ENCODE assay signal across 8 cellular contexts in genomic region chr2:145751634-145752033, GRCh38.
DNase-seq lines count a peak whose midpoint lies in the region; ATAC-seq and TF ChIP-seq lines count a peak whose summit lies in the region.

No MANE protein-coding gene starts in this region.

- H3K27ac Mint-ChIP-seq in brain, result peak overlapping the region; percentile 15 to 91 (median 90)

- H3K36me3 ChIP-seq in lower lobe of right lung, result no peaks in the 10 kb centered on the region
- no peaks in the 10 kb centered on the region for H3K36me3 ChIP-seq in aorta (ENCODE audit: control insufficient read depth in 1 of 2, insufficient read depth in 2 of 2, low read length in 1 of 2)

- H3K36me3 Mint-ChIP-seq in brain, result no peaks in the 10 kb centered on the region

- H3K27me3 Mint-ChIP-seq in brain, result peaks cover 4% of the 10 kb centered on the region

- TF ChIP-seq CTCF in brain (conservative IDR thresholded peaks at IDR 0.05), result no peak
- TF ChIP-seq CTCF in lower lobe of right lung (IDR thresholded peaks at IDR 0.05), result no peak

- H3K4me1 ChIP-seq in lower lobe of right lung (peaks cover 35% of the 10 kb centered on the region), aorta (ENCODE audit: control insufficient read depth in 1 of 2, insufficient read depth in 2 of 2, low read length in 2 of 2) (peaks cover 6 to 9% of the 10 kb centered on the region in 2 donors)

- H3K4me3 Mint-ChIP-seq in brain, result no peak overlapping the region

- WGBS in aorta, 2 donors, result 14% methylated on average over 6 of the region's 6 CpGs

- ATAC-seq in GM21526 (IDR thresholded peaks at IDR 0.05; ENCODE audit: low FRiP score, unreplicated experiment), result peak; percentile 81
- peak; percentile 85 to 87 for ATAC-seq in lower lobe of right lung
- peak; percentile 53 for ATAC-seq in aorta (ENCODE audit: low FRiP score)

- H3K9me3 ChIP-seq in lower lobe of right lung (no peaks in the 10 kb centered on the region), aorta (ENCODE audit: control insufficient read depth, low read length) (no peaks in the 10 kb centered on the region)

- H3K27ac ChIP-seq in lower lobe of right lung, result peak overlapping the region; percentile 26
- H3K27ac ChIP-seq in aorta (ENCODE audit: low read depth in 1 of 2, low read length in 2 of 2), result peak overlapping the region in 1 of 2 donors; percentile 82

- DNase-seq in ELF-1 (ENCODE audit: low read depth, low spot score) (peak; percentile 3), HS-27A (ENCODE audit: low read depth) (peak; percentile 59), lower lobe of right lung (no peak), aorta (peak in 1 of 2 donors; percentile 34), NCI-H1105 treated with DMSO at 0.1 percent for 48 hours (lab: John Stamatoyannopoulos, UW) (no peak), OCI-M2 (lab: John Stamatoyannopoulos, UW; ENCODE audit: unreplicated experiment) (no peak)

- H3K27me3 ChIP-seq in lower lobe of right lung (ENCODE audit: low read depth), result no peaks in the 10 kb centered on the region
- H3K27me3 ChIP-seq in aorta (ENCODE audit: control insufficient read depth in 1 of 2, insufficient read depth in 2 of 2, low read length in 1 of 2), result no peaks in the 10 kb centered on the region

- no peaks in the 10 kb centered on the region for H3K9me3 Mint-ChIP-seq in brain

- H3K4me1 Mint-ChIP-seq in brain, result peaks cover 36% of the 10 kb centered on the region

- H3K4me3 ChIP-seq in lower lobe of right lung (no peak overlapping the region), aorta (ENCODE audit: low read length in 2 of 2) (no peak overlapping the region)

- intact Hi-C loops in lower lobe of right lung (cut with DNase I) (no loop called here), aorta (cut with DNase I) (loop anchor here (10.0 kb wide), 2 partner anchors 1227 to 1237 kb away; partner anchors contain the start of gene ZEB2 (in 1 of the 2))

Comparison
In these comparisons a context has a peak if more than half of its experiments do, and no peak if none do; other contexts are left out.
1. DNase-seq: peak in ELF-1 (single experiment) and HS-27A (single experiment); none in lower lobe of right lung (single experiment), NCI-H1105 treated with DMSO at 0.1 percent for 48 hours (single experiment) and OCI-M2 (single experiment).
2. Peak in every context shown above with its lines, with median percentiles within 50 percentile points of each other: ATAC-seq.